In the genomic region with DNA sequence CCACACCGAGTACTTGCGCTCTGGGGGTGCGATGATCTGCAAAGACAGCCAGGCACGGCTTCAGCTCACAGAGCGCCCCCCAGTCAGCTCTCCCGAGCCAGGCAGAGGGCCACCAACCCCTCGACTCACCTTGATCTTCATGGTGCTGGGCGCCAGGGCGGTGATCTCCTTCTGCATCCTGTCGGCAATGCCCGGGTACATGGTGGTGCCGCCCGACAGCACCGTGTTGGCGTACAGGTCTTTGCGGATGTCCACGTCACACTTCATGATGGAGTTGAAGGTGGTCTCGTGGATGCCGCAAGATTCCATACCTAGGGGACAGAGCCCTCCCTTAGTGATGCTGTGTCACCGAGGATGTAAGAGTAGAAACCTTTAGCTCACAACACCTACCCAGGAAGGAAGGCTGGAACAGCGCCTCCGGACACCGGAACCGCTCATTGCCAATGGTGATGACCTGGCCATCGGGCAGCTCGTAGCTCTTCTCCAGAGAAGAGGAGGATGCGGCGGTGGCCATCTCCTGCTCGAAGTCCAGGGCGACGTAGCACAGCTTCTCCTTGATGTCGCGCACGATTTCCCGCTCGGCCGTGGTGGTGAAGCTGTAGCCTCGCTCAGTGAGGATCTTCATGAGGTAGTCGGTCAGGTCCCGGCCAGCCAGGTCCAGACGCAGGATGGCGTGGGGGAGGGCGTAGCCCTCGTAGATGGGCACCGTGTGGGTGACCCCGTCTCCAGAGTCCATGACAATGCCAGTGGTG, we compare ENCODE assay signal across 8 cellular contexts. TPM values are rescaled to one million over a fixed set of nuclear protein-coding genes. Genes with fewer than 3 reads are reported as not detected.
DNase-seq lines count a peak whose midpoint lies in the region; ATAC-seq and TF ChIP-seq lines count a peak whose summit lies in the region.

No MANE protein-coding gene starts in this region.

- peaks cover 41% of the 10 kb centered on the region for H3K36me3 ChIP-seq in HAP-1 (replicated peaks)

- POLR2A ChIA-PET in WTC11 (lab: Charles Lee) = interaction anchor here (0.6 to 0.9 kb wide), 3 partner anchors 27 to 114 kb away, joined by 3 to 5 read pairs (median 3); no protein-coding TSS in a partner anchor

- DNase-seq in HAP-1 (ENCODE audit: low spot score in 2 of 2) = peak in 1 of 2 experiments; percentile 47
- no peak for DNase-seq in WTC11 (ENCODE audit: low spot score)
- no peak for DNase-seq in epithelial cell of esophagus (ENCODE audit: low read depth)
- no peak for DNase-seq in nephron progenitor cell
- no peak for DNase-seq in NOMO-1 treated with DMSO at 0.1 percent for 48 hours (lab: John Stamatoyannopoulos, UW; ENCODE audit: unreplicated experiment)
- no peak for DNase-seq in NCI-H345 treated with DMSO at 0.1 percent for 48 hours (lab: John Stamatoyannopoulos, UW; ENCODE audit: unreplicated experiment)

- H3K27ac Mint-ChIP-seq in WTC11 (peak overlapping the region; percentile 94), nephron progenitor cell (peak overlapping the region; percentile 98)

- no peaks in the 10 kb centered on the region for H3K9me3 ChIP-seq in HAP-1

- no peak for ATAC-seq in WTC11
- no peak for ATAC-seq in GM19397 (IDR thresholded peaks at IDR 0.05; ENCODE audit: unreplicated experiment)
- no peak for ATAC-seq in HG02588 (IDR thresholded peaks at IDR 0.05; ENCODE audit: unreplicated experiment)

- no peaks in the 10 kb centered on the region for H3K27me3 ChIP-seq in HAP-1 (ENCODE audit: low read depth)

- H3K27me3 Mint-ChIP-seq in WTC11 (ENCODE audit: low read depth) (peaks cover 10% of the 10 kb centered on the region; the same call in 1 of the 2 replicates), nephron progenitor cell (ENCODE audit: low read depth, poor library complexity) (peaks cover 17% of the 10 kb centered on the region)

- H3K4me3 ChIP-seq in HAP-1 = peak overlapping the region; percentile 72
- H3K4me3 ChIP-seq in epithelial cell of esophagus (ENCODE audit: low read length) = peak overlapping the region; percentile 85

- H3K4me3 Mint-ChIP-seq in WTC11 = peak overlapping the region; percentile 99
- H3K4me3 Mint-ChIP-seq in nephron progenitor cell = peak overlapping the region; percentile 100

- peaks cover 38% of the 10 kb centered on the region for H3K36me3 Mint-ChIP-seq in WTC11
- peaks cover 46% of the 10 kb centered on the region for H3K36me3 Mint-ChIP-seq in nephron progenitor cell (ENCODE audit: low read depth)

- H3K4me1 Mint-ChIP-seq in WTC11 (peaks cover 33% of the 10 kb centered on the region), nephron progenitor cell (peaks cover 41% of the 10 kb centered on the region)

- H3K9me3 Mint-ChIP-seq in WTC11 (peaks cover 4% of the 10 kb centered on the region; the same call in 1 of the 2 replicates), nephron progenitor cell (peaks cover 19% of the 10 kb centered on the region)

- in situ Hi-C loops in HAP-1 (cut with MboI; ENCODE audit: low sequenced_read_pairs) = no loop called here

- CTCF ChIA-PET in WTC11 (lab: Charles Lee) = interaction anchor here (0.8 kb wide), 1 partner anchor 256 kb away, joined by 3 read pairs; no protein-coding TSS in a partner anchor

- H3K4me1 ChIP-seq in HAP-1 = peaks cover 11% of the 10 kb centered on the region

- TF ChIP-seq CTCF in WTC11 (IDR thresholded peaks at IDR 0.05) (no peak), epithelial cell of esophagus (IDR thresholded peaks at IDR 0.05; ENCODE audit: insufficient read depth, low read depth, low read length, missing control alignments) (no peak), nephron progenitor cell (IDR thresholded peaks at IDR 0.05) (no peak)

TF ChIP-seq in WTC11, 78 proteins besides CTCF, POLR2A, EP300 and RAD21 (continues in another document):
- TF ChIP-seq JAZF1 (CRISPR knock-in tag; IDR thresholded peaks at IDR 0.05) (no peak), OVOL2 (CRISPR knock-in tag; IDR thresholded peaks at IDR 0.05; ENCODE audit: borderline replicate concordance) (no peak), ZBTB21 (CRISPR knock-in tag; IDR thresholded peaks at IDR 0.05; ENCODE audit: borderline replicate concordance) (no peak)
- TF ChIP-seq, protein P1, sequence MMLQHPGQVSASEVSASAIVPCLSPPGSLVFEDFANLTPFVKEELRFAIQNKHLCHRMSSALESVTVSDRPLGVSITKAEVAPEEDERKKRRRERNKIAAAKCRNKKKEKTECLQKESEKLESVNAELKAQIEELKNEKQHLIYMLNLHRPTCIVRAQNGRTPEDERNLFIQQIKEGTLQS (CRISPR knock-in tag; conservative IDR thresholded peaks at IDR 0.05) = peak; percentile 54; the same call in 1 of the 2 replicates
- TF ChIP-seq, protein P2, sequence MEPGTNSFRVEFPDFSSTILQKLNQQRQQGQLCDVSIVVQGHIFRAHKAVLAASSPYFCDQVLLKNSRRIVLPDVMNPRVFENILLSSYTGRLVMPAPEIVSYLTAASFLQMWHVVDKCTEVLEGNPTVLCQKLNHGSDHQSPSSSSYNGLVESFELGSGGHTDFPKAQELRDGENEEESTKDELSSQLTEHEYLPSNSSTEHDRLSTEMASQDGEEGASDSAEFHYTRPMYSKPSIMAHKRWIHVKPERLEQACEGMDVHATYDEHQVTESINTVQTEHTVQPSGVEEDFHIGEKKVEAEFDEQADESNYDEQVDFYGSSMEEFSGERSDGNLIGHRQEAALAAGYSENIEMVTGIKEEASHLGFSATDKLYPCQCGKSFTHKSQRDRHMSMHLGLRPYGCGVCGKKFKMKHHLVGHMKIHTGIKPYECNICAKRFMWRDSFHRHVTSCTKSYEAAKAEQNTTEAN (CRISPR knock-in tag; IDR thresholded peaks at IDR 0.05) = no peak
- TF ChIP-seq, protein P3, sequence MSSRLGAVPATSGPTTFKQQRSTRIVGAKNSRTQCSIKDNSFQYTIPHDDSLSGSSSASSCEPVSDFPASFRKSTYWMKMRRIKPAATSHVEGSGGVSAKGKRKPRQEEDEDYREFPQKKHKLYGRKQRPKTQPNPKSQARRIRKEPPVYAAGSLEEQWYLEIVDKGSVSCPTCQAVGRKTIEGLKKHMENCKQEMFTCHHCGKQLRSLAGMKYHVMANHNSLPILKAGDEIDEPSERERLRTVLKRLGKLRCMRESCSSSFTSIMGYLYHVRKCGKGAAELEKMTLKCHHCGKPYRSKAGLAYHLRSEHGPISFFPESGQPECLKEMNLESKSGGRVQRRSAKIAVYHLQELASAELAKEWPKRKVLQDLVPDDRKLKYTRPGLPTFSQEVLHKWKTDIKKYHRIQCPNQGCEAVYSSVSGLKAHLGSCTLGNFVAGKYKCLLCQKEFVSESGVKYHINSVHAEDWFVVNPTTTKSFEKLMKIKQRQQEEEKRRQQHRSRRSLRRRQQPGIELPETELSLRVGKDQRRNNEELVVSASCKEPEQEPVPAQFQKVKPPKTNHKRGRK (CRISPR knock-in tag; IDR thresholded peaks at IDR 0.05; ENCODE audit: borderline replicate concordance) = no peak
- TF ChIP-seq, protein P4, sequence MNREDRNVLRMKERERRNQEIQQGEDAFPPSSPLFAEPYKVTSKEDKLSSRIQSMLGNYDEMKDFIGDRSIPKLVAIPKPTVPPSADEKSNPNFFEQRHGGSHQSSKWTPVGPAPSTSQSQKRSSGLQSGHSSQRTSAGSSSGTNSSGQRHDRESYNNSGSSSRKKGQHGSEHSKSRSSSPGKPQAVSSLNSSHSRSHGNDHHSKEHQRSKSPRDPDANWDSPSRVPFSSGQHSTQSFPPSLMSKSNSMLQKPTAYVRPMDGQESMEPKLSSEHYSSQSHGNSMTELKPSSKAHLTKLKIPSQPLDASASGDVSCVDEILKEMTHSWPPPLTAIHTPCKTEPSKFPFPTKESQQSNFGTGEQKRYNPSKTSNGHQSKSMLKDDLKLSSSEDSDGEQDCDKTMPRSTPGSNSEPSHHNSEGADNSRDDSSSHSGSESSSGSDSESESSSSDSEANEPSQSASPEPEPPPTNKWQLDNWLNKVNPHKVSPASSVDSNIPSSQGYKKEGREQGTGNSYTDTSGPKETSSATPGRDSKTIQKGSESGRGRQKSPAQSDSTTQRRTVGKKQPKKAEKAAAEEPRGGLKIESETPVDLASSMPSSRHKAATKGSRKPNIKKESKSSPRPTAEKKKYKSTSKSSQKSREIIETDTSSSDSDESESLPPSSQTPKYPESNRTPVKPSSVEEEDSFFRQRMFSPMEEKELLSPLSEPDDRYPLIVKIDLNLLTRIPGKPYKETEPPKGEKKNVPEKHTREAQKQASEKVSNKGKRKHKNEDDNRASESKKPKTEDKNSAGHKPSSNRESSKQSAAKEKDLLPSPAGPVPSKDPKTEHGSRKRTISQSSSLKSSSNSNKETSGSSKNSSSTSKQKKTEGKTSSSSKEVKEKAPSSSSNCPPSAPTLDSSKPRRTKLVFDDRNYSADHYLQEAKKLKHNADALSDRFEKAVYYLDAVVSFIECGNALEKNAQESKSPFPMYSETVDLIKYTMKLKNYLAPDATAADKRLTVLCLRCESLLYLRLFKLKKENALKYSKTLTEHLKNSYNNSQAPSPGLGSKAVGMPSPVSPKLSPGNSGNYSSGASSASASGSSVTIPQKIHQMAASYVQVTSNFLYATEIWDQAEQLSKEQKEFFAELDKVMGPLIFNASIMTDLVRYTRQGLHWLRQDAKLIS (CRISPR knock-in tag; IDR thresholded peaks at IDR 0.05; ENCODE audit: borderline replicate concordance) = no peak
- TF ChIP-seq, protein P5, sequence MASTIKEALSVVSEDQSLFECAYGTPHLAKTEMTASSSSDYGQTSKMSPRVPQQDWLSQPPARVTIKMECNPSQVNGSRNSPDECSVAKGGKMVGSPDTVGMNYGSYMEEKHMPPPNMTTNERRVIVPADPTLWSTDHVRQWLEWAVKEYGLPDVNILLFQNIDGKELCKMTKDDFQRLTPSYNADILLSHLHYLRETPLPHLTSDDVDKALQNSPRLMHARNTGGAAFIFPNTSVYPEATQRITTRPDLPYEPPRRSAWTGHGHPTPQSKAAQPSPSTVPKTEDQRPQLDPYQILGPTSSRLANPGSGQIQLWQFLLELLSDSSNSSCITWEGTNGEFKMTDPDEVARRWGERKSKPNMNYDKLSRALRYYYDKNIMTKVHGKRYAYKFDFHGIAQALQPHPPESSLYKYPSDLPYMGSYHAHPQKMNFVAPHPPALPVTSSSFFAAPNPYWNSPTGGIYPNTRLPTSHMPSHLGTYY (CRISPR knock-in tag; IDR thresholded peaks at IDR 0.05) = no peak

RNA-seq across cellular contexts. Expression of a gene that starts 1.6 kb away (rescaled TPM):
- 3,338 to 3,455 TPM (median 3,348 TPM) in 3 replicates for total RNA-seq in WTC11 (2021)

RNA-seq across cellular contexts. Expression of a gene that starts 17.2 kb away (rescaled TPM):
- total RNA-seq in WTC11 (2021) = 0.31 to 0.89 TPM (median 0.46 TPM) in 3 replicates

RNA-seq across cellular contexts. Expression of a gene that starts 41.2 kb away (rescaled TPM):
- total RNA-seq in WTC11 (2021) = 44.7 to 54.7 TPM (median 47.8 TPM) in 3 replicates
